9 cellular contexts compared by ENCODE assay signal in the genomic region with DNA sequence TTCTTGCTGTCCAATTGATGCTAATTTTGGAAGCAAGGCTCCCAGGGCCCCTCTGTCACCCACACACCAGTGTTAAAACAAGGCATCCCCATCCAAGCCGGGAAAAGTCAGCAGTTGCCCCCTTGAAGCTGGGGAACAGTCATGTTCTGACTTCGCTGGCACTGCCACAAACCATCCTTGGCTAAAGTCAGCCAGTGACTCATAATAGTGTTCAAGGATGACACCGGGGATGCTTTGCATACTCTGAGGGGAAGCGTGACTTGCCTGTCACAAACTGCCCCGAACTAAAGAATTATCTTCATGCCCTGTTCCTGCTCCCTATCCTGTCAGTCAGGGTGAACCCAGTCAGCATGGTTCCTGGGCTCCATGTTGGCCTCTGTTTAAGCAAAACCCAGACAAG. TPM values are rescaled to one million over a fixed set of nuclear protein-coding genes. Genes with fewer than 3 reads are reported as not detected.
A peak's percentile ranks its signal among the peaks of the same experiment; 100 is the strongest.
DNase-seq lines count a peak whose midpoint lies in the region; ATAC-seq, FAIRE-seq and TF ChIP-seq lines count a peak whose summit lies in the region.
"Had no signal": no experiment of that assay in that cellular context is flagged by ENCODE, and none has a peak within 500 bp of the region (broad histone marks: within the 10 kb centered on the region; RNA-seq: fewer than 3 reads in every experiment).

No MANE protein-coding gene starts in this region.

- no peaks in the 10 kb centered on the region for H3K36me3 ChIP-seq in mesenchymal stem cell (ENCODE audit: control insufficient read depth in 1 of 2, insufficient read depth in 2 of 2, low read depth in 1 of 2, low read length in 2 of 2)

- no peak overlapping the region for H2AK5ac ChIP-seq in mesenchymal stem cell (ENCODE audit: low read length, severe bottlenecking)

- H3K4me2 ChIP-seq in mesenchymal stem cell (ENCODE audit: low read length, poor library complexity, severe bottlenecking), result no peak overlapping the region

- WGBS in mesenchymal stem cell, result 67% methylated on average over 5 of the region's 5 CpGs

- H3K14ac ChIP-seq in mesenchymal stem cell (ENCODE audit: low read length in 2 of 2), result no peak overlapping the region

- no peaks in the 10 kb centered on the region for H3K9me3 ChIP-seq in mesenchymal stem cell (ENCODE audit: control insufficient read depth, low read length)

- H3K18ac ChIP-seq in mesenchymal stem cell (ENCODE audit: low read depth in 1 of 2, low read length in 2 of 2), result no peak overlapping the region

- no peak overlapping the region for H2AFZ ChIP-seq in mesenchymal stem cell (ENCODE audit: low read depth, low read length)

- H2BK5ac ChIP-seq in mesenchymal stem cell (ENCODE audit: low read depth, low read length, poor library complexity, severe bottlenecking), result no peak overlapping the region

- no peak overlapping the region for H3K9ac ChIP-seq in mesenchymal stem cell (ENCODE audit: low read length)

- TF ChIP-seq CTCF in D721Med (IDR thresholded peaks at IDR 0.05; ENCODE audit: insufficient read depth, missing control alignments), result no peak

- no peak overlapping the region for H2BK12ac ChIP-seq in mesenchymal stem cell (ENCODE audit: low read length in 2 of 2)

- no peak overlapping the region for H4K91ac ChIP-seq in mesenchymal stem cell (ENCODE audit: low read length)

- H3K27me3 ChIP-seq in mesenchymal stem cell (ENCODE audit: control insufficient read depth in 1 of 2, insufficient read depth in 1 of 2, low read length in 2 of 2), result peaks cover 7 to 20% of the 10 kb centered on the region in 2 experiments

- H3K23ac ChIP-seq in mesenchymal stem cell (ENCODE audit: low read length in 2 of 2), result no peak overlapping the region

- H3K27ac ChIP-seq in mesenchymal stem cell (ENCODE audit: low read length, poor library complexity, severe bottlenecking), result no peak overlapping the region

- no peak overlapping the region for H3K4ac ChIP-seq in mesenchymal stem cell (ENCODE audit: low read depth in 1 of 2, low read length in 2 of 2)

- no peak overlapping the region for H2BK15ac ChIP-seq in mesenchymal stem cell (ENCODE audit: low read depth, poor library complexity, severe bottlenecking)

- peak; percentile 5 for DNase-seq in stimulated activated CD4-positive, alpha-beta T cell treated with anti-CD3 and anti-CD28 coated beads, Interleukin-15, amount 100 ng/mL, for 24 hours
- no peak for DNase-seq in stimulated activated CD4-positive, alpha-beta T cell treated with anti-CD3 and anti-CD28 coated beads, Interleukin-4, amount 100 ng/mL, for 24 hours
- DNase-seq in RKO (ENCODE audit: low spot score), result peak; percentile 12
- DNase-seq in superior temporal gyrus (ENCODE audit: extremely low spot score), result peak; percentile 29
- no peak for DNase-seq in D721Med (ENCODE audit: insufficient read length, low spot score)
- no peak for DNase-seq in NCI-H1048 (lab: John Stamatoyannopoulos, UW)
- no peak for DNase-seq in mesenchymal stem cell
- DNase-seq: CD4-positive, CD25-positive, alpha-beta regulatory T cell had no signal

- no peak for FAIRE-seq in D721Med (lab: Jason Lieb, UNC)

- H4K8ac ChIP-seq in mesenchymal stem cell (ENCODE audit: low read length), result no peak overlapping the region

- peak; percentile 91 for ATAC-seq in HG02943 (IDR thresholded peaks at IDR 0.05; ENCODE audit: low read depth, unreplicated experiment)

- H3K4me3 ChIP-seq in mesenchymal stem cell (ENCODE audit: insufficient read depth in 1 of 2, low read depth in 1 of 2, low read length in 2 of 2), result no peak overlapping the region

- H3K79me1 ChIP-seq in mesenchymal stem cell (replicated peaks; ENCODE audit: low read length, poor library complexity, severe bottlenecking), result no peaks in the 10 kb centered on the region

- peaks cover 5% of the 10 kb centered on the region for H3K4me1 ChIP-seq in mesenchymal stem cell (ENCODE audit: control insufficient read depth, insufficient read depth, low read depth, low read length)

- no peak overlapping the region for H2BK120ac ChIP-seq in mesenchymal stem cell (ENCODE audit: low read depth, low read length)

RNA-seq across cellular contexts. Expression of a gene that starts 37.0 kb away (rescaled TPM):
- not detected for polyA plus RNA-seq in mesenchymal stem cell (2013, experiment 1 of 2)
- not detected for polyA plus RNA-seq in mesenchymal stem cell (2013, experiment 2 of 2)

Comparison
In these comparisons a context has a peak if more than half of its experiments do, and no peak if none do; other contexts are left out.
1. DNase-seq: peak in stimulated activated CD4-positive, alpha-beta T cell treated with anti-CD3 and anti-CD28 coated beads, Interleukin-15, amount 100 ng/mL, for 24 hours (single experiment), RKO (single experiment) and superior temporal gyrus (single experiment); none in stimulated activated CD4-positive, alpha-beta T cell treated with anti-CD3 and anti-CD28 coated beads, Interleukin-4, amount 100 ng/mL, for 24 hours (single experiment), D721Med (single experiment), NCI-H1048 (single experiment) and mesenchymal stem cell (single experiment).